ENCODE assay signal across 25 cellular contexts in genomic region chr12:32989705-32990104, GRCh38.
DNase-seq lines count a peak whose midpoint lies in the region; ATAC-seq, FAIRE-seq and TF ChIP-seq lines count a peak whose summit lies in the region.
"Had no signal": no experiment of that assay in that cellular context is flagged by ENCODE, and none has a peak within 500 bp of the region (broad histone marks: within the 10 kb centered on the region; RNA-seq: fewer than 3 reads in every experiment).

No MANE protein-coding gene starts in this region.

- no peaks in the 10 kb centered on the region for H3K27me3 Mint-ChIP-seq in astrocyte (ENCODE audit: low read depth, unreplicated experiment)
- peaks cover under 1% of the 10 kb centered on the region for H3K27me3 Mint-ChIP-seq in activated CD8-positive, alpha-beta T cell treated with anti-CD3 and anti-CD28 coated beads for 36 hours

- no peak for TF ChIP-seq EP300 in suprapubic skin (IDR thresholded peaks at IDR 0.05)

- no peak for TF ChIP-seq POLR2A in suprapubic skin (IDR thresholded peaks at IDR 0.05)

- peak overlapping the region; percentile 65 for H3K27ac Mint-ChIP-seq in astrocyte (ENCODE audit: unreplicated experiment)
- H3K27ac Mint-ChIP-seq in activated CD8-positive, alpha-beta T cell treated with anti-CD3 and anti-CD28 coated beads for 36 hours, result no peak overlapping the region
- H3K27ac Mint-ChIP-seq: CD8-positive, alpha-beta T cell had no signal

- no peaks in the 10 kb centered on the region for H3K27me3 ChIP-seq in astrocyte (ENCODE audit: insufficient read depth, low read length)
- no peaks in the 10 kb centered on the region for H3K27me3 ChIP-seq in keratinocyte (ENCODE audit: control insufficient read depth, extremely low read depth, insufficient read depth, low read length)
- no peaks in the 10 kb centered on the region for H3K27me3 ChIP-seq in smooth muscle cell (ENCODE audit: low read depth)
- H3K27me3 ChIP-seq in suprapubic skin, result no peaks in the 10 kb centered on the region

- H3K9me3 ChIP-seq in HEK293 (ENCODE audit: control insufficient read depth, insufficient read depth, low read depth, low read length) (no peaks in the 10 kb centered on the region), astrocyte (ENCODE audit: insufficient read depth, low read depth, low read length) (no peaks in the 10 kb centered on the region), keratinocyte (ENCODE audit: control insufficient read depth, low read depth, low read length) (no peaks in the 10 kb centered on the region), smooth muscle cell (replicated peaks; ENCODE audit: low read depth) (no peaks in the 10 kb centered on the region), suprapubic skin (no peaks in the 10 kb centered on the region)
- H3K9me3 ChIP-seq: SK-N-SH had no signal

- CTCF ChIA-PET in HEK293 (lab: Yijun Ruan, JAX), result interaction anchor here (0.7 kb wide), 1 partner anchor 259 kb away, joined by 3 read pairs; no protein-coding TSS in a partner anchor
- CTCF ChIA-PET in activated CD8-positive, alpha-beta T cell treated with anti-CD3 and anti-CD28 coated beads for 36 hours (lab: Charles Lee), result no interaction called here

- no peaks in the 10 kb centered on the region for H3K9me1 ChIP-seq in keratinocyte (ENCODE audit: control insufficient read depth, extremely low read depth, insufficient read depth, low read length)

- TF ChIP-seq CTCF in HEK293 (tag by site-specific recombination; IDR thresholded peaks at IDR 0.05) (no peak), astrocyte (IDR thresholded peaks at IDR 0.05; ENCODE audit: insufficient read depth, low read depth, low read length) (no peak), keratinocyte (optimal IDR thresholded peaks at IDR 0.05 in 1 of 3, IDR thresholded peaks at IDR 0.05 in 1 of 3, conservative IDR thresholded peaks at IDR 0.05 in 1 of 3; ENCODE audit: extremely low read depth in 1 of 3, insufficient read depth in 2 of 3, low read length in 3 of 3) (no peak), smooth muscle cell (IDR thresholded peaks at IDR 0.05; ENCODE audit: borderline replicate concordance, insufficient read depth, poor library complexity, severe bottlenecking) (no peak), suprapubic skin (IDR thresholded peaks at IDR 0.05) (no peak)
- no peak for TF ChIP-seq CTCF in activated CD8-positive, alpha-beta T cell treated with anti-CD3 and anti-CD28 coated beads for 36 hours (IDR thresholded peaks at IDR 0.05)

- DNase-seq in astrocyte (ENCODE audit: low read depth) (no peak), keratinocyte (ENCODE audit: low read depth, low spot score) (no peak), smooth muscle cell (lab: John Stamatoyannopoulos, UW; ENCODE audit: unreplicated experiment) (no peak), suprapubic skin (ENCODE audit: low spot score in 2 of 2) (no peak)
- no peak for DNase-seq in activated CD8-positive, alpha-beta T cell treated with anti-CD3 and anti-CD28 coated beads for 36 hours
- DNase-seq: AML-193; C1 segment of cervical spinal cord; CD8-positive, alpha-beta T cell; GOT3; HCEC 1CT; Karpas-422; NCI-H1417; NCI-H1694 treated with DMSO at 0.1 percent for 48 hours; NCI-H2081 treated with DMSO at 0.1 percent for 48 hours; NCI-H2171 treated with DMSO at 0.1 percent for 48 hours; NCI-H446 treated with DMSO at 0.1 percent for 48 hours; NCI-H526 treated with DMSO at 0.1 percent for 48 hours; OCI-M1; RPMI8226; SHP77 treated with DMSO at 0.1 percent for 48 hours; SK-N-SH had no signal

- no peak for ATAC-seq in activated CD8-positive, alpha-beta T cell treated with anti-CD3 and anti-CD28 coated beads for 36 hours
- no peak for ATAC-seq in HG03159 (IDR thresholded peaks at IDR 0.05; ENCODE audit: unreplicated experiment)
- ATAC-seq: CD8-positive, alpha-beta T cell had no signal

- intact Hi-C loops in activated CD8-positive, alpha-beta T cell treated with anti-CD3 and anti-CD28 coated beads for 36 hours (cut with micrococcal nuclease), result no loop called here

- no peaks in the 10 kb centered on the region for H3K36me3 ChIP-seq in HEK293 (ENCODE audit: control insufficient read depth in 2 of 2, insufficient read depth in 1 of 2, low read length in 2 of 2)
- H3K36me3 ChIP-seq in astrocyte (ENCODE audit: insufficient read depth, low read length), result no peaks in the 10 kb centered on the region
- no peaks in the 10 kb centered on the region for H3K36me3 ChIP-seq in keratinocyte (ENCODE audit: control insufficient read depth in 2 of 2, extremely low read depth in 1 of 2, insufficient read depth in 2 of 2, low read length in 2 of 2)
- no peaks in the 10 kb centered on the region for H3K36me3 ChIP-seq in smooth muscle cell (ENCODE audit: low read depth)
- H3K36me3 ChIP-seq in suprapubic skin, result no peaks in the 10 kb centered on the region

- H3K4me3 ChIP-seq in HEK293 (ENCODE audit: low read depth, low read length) (no peak overlapping the region), astrocyte (ENCODE audit: insufficient read depth, low read depth, low read length) (no peak overlapping the region), keratinocyte (ENCODE audit: control insufficient read depth in 2 of 3, extremely low read depth in 1 of 3, insufficient read depth in 2 of 3, low read depth in 1 of 3, low read length in 3 of 3) (no peak overlapping the region), smooth muscle cell (no peak overlapping the region), suprapubic skin (no peak overlapping the region)

- H4K20me1 ChIP-seq in astrocyte (ENCODE audit: insufficient read depth, low read length) (no peaks in the 10 kb centered on the region), keratinocyte (ENCODE audit: control insufficient read depth, extremely low read depth, insufficient read depth, low read length) (no peaks in the 10 kb centered on the region), smooth muscle cell (ENCODE audit: low read depth) (no peaks in the 10 kb centered on the region)

- dilution Hi-C loops in keratinocyte (cut with MboI; ENCODE audit: extremely low pct_ligation_motif_present, low sequenced_read_pairs), result no loop called here

- FAIRE-seq in astrocyte (lab: Jason Lieb, UNC) (no peak), keratinocyte (lab: Jason Lieb, UNC) (peak; percentile 26)
- FAIRE-seq: G401.6, GM12892 had no signal

- no peaks in the 10 kb centered on the region for H3K9me3 Mint-ChIP-seq in astrocyte (ENCODE audit: unreplicated experiment)
- no peaks in the 10 kb centered on the region for H3K9me3 Mint-ChIP-seq in activated CD8-positive, alpha-beta T cell treated with anti-CD3 and anti-CD28 coated beads for 36 hours
- H3K9me3 Mint-ChIP-seq: CD8-positive, alpha-beta T cell had no signal

- H3K79me2 ChIP-seq in astrocyte (ENCODE audit: insufficient read depth, low read length) (no peaks in the 10 kb centered on the region), keratinocyte (ENCODE audit: control insufficient read depth, insufficient read depth, low read length) (no peaks in the 10 kb centered on the region), smooth muscle cell (ENCODE audit: low read depth) (no peaks in the 10 kb centered on the region)

- POLR2A ChIA-PET in HEK293 (lab: Yijun Ruan, JAX), result no interaction called here
- POLR2A ChIA-PET in activated CD8-positive, alpha-beta T cell treated with anti-CD3 and anti-CD28 coated beads for 36 hours (lab: Charles Lee), result no interaction called here

- peaks cover 51% of the 10 kb centered on the region for H3K4me1 Mint-ChIP-seq in astrocyte (ENCODE audit: low read depth, unreplicated experiment)
- no peaks in the 10 kb centered on the region for H3K4me1 Mint-ChIP-seq in activated CD8-positive, alpha-beta T cell treated with anti-CD3 and anti-CD28 coated beads for 36 hours (ENCODE audit: low read depth)

- no peaks in the 10 kb centered on the region for H3F3A ChIP-seq in smooth muscle cell (ENCODE audit: low read depth)

- no peak overlapping the region for H2AFZ ChIP-seq in astrocyte (ENCODE audit: low read depth, low read length)
- no peak overlapping the region for H2AFZ ChIP-seq in keratinocyte (ENCODE audit: control insufficient read depth, low read length)
- H2AFZ ChIP-seq in smooth muscle cell (ENCODE audit: low read depth), result no peak overlapping the region

- H3K4me1 ChIP-seq in HEK293 (ENCODE audit: control insufficient read depth, insufficient read depth, low read length) (peaks cover 22% of the 10 kb centered on the region), astrocyte (ENCODE audit: insufficient read depth, low read length) (no peaks in the 10 kb centered on the region), keratinocyte (ENCODE audit: control insufficient read depth, extremely low read depth, insufficient read depth, low read length) (no peaks in the 10 kb centered on the region), smooth muscle cell (ENCODE audit: low read depth) (peaks cover 16% of the 10 kb centered on the region), suprapubic skin (no peaks in the 10 kb centered on the region)

- H3K4me3 Mint-ChIP-seq in astrocyte (ENCODE audit: unreplicated experiment), result no peak overlapping the region
- H3K4me3 Mint-ChIP-seq in activated CD8-positive, alpha-beta T cell treated with anti-CD3 and anti-CD28 coated beads for 36 hours, result no peak overlapping the region
- H3K4me3 Mint-ChIP-seq: CD8-positive, alpha-beta T cell had no signal

- H3K4me2 ChIP-seq in astrocyte (ENCODE audit: low read length) (no peak overlapping the region), keratinocyte (ENCODE audit: control insufficient read depth, extremely low read depth, insufficient read depth, low read depth, low read length) (no peak overlapping the region), smooth muscle cell (peak overlapping the region; percentile 5)
- H3K4me2 ChIP-seq: SK-N-SH had no signal

- H3K36me3 Mint-ChIP-seq in astrocyte (ENCODE audit: low read depth, unreplicated experiment), result no peaks in the 10 kb centered on the region
- no peaks in the 10 kb centered on the region for H3K36me3 Mint-ChIP-seq in activated CD8-positive, alpha-beta T cell treated with anti-CD3 and anti-CD28 coated beads for 36 hours (ENCODE audit: low read depth)
- H3K36me3 Mint-ChIP-seq: CD8-positive, alpha-beta T cell had no signal

- H3K9ac ChIP-seq in astrocyte (ENCODE audit: low read length) (no peak overlapping the region), keratinocyte (ENCODE audit: control insufficient read depth, extremely low read depth, insufficient read depth, low read length) (no peak overlapping the region), smooth muscle cell (ENCODE audit: low read depth) (no peak overlapping the region)
- H3K9ac ChIP-seq: SK-N-SH had no signal

- no peak overlapping the region for H3K27ac ChIP-seq in HEK293 (ENCODE audit: extremely low read depth, low read depth, low read length)
- no peak overlapping the region for H3K27ac ChIP-seq in astrocyte (ENCODE audit: low read depth, low read length)
- H3K27ac ChIP-seq in keratinocyte (ENCODE audit: control insufficient read depth, insufficient read depth, low read length), result no peak overlapping the region
- peak overlapping the region; percentile 29 for H3K27ac ChIP-seq in smooth muscle cell (ENCODE audit: low read depth)
- H3K27ac ChIP-seq in suprapubic skin, result no peak overlapping the region

TF ChIP-seq in HEK293, 187 proteins besides CTCF, POLR2A, EP300 and RAD21 (continues in another document):
- no peak for TF ChIP-seq ZBTB1 (tag by site-specific recombination; IDR thresholded peaks at IDR 0.05)
